In genomic region chr10:521844-522243, GRCh38 we compare ENCODE assay signal across 17 cellular contexts.
DNase-seq lines count a peak whose midpoint lies in the region; ATAC-seq, FAIRE-seq and TF ChIP-seq lines count a peak whose summit lies in the region.
"Had no signal": no experiment of that assay in that cellular context is flagged by ENCODE, and none has a peak within 500 bp of the region (broad histone marks: within the 10 kb centered on the region; RNA-seq: fewer than 3 reads in every experiment).

No MANE protein-coding gene starts in this region.

- POLR2A ChIA-PET in WTC11 (lab: Charles Lee) = no interaction called here

- FAIRE-seq in kidney (lab: Jason Lieb, UNC) = no peak
- FAIRE-seq: endometrium had no signal

- no peak overlapping the region for H3K4me3 Mint-ChIP-seq in WTC11
- H3K4me3 Mint-ChIP-seq: B cell, H9, neural crest cell had no signal

- H3K27me3 ChIP-seq in DOHH2 (ENCODE audit: control insufficient read depth, low read length) = no peaks in the 10 kb centered on the region
- no peaks in the 10 kb centered on the region for H3K27me3 ChIP-seq in left lung
- no peaks in the 10 kb centered on the region for H3K27me3 ChIP-seq in psoas muscle (ENCODE audit: insufficient read depth in 3 of 3, low read length in 2 of 3)
- no peaks in the 10 kb centered on the region for H3K27me3 ChIP-seq in esophagus muscularis mucosa
- H3K27me3 ChIP-seq: gastrocnemius medialis had no signal

- H3K27ac Mint-ChIP-seq in WTC11 = peak overlapping the region; percentile 29; the same call in 1 of the 2 replicates
- H3K27ac Mint-ChIP-seq: B cell, H9 had no signal

- no peaks in the 10 kb centered on the region for H3K9me3 Mint-ChIP-seq in WTC11
- H3K9me3 Mint-ChIP-seq: neural crest cell had no signal

- TF ChIP-seq EP300 in esophagus muscularis mucosa (IDR thresholded peaks at IDR 0.05) = no peak

- WGBS in psoas muscle, 3 donors = 15 to 19% (median 17%) methylated on average over 6 to 7 of the region's 7 CpGs
- WGBS in esophagus muscularis mucosa = 26% methylated on average over 6 of the region's 7 CpGs

- no peaks in the 10 kb centered on the region for H3K27me3 Mint-ChIP-seq in WTC11 (ENCODE audit: low read depth)

- peaks cover 34% of the 10 kb centered on the region for H3F3A ChIP-seq in DOHH2 (ENCODE audit: control insufficient read depth, insufficient read depth)

- CTCF ChIA-PET in WTC11 (lab: Charles Lee) = interaction anchor here (4.5 kb wide), 1 partner anchor 10 kb away, joined by 11 read pairs; no protein-coding TSS in a partner anchor

- peaks cover 37% of the 10 kb centered on the region for H3K4me1 Mint-ChIP-seq in WTC11

- no peaks in the 10 kb centered on the region for H3K36me3 Mint-ChIP-seq in WTC11

- no peaks in the 10 kb centered on the region for H3K9me3 ChIP-seq in DOHH2 (ENCODE audit: control insufficient read depth, insufficient read depth, low read length)
- no peaks in the 10 kb centered on the region for H3K9me3 ChIP-seq in left lung
- no peaks in the 10 kb centered on the region for H3K9me3 ChIP-seq in psoas muscle
- H3K9me3 ChIP-seq in esophagus muscularis mucosa = no peaks in the 10 kb centered on the region
- no peaks in the 10 kb centered on the region for H3K9me3 ChIP-seq in kidney (ENCODE audit: control insufficient read depth in 1 of 2, low read length in 2 of 2)
- H3K9me3 ChIP-seq: gastrocnemius medialis had no signal

- ATAC-seq in WTC11 = no peak
- ATAC-seq in left lung = peak; percentile 34
- peak in 3 of 4 donors; percentile 22 to 38 (median 24) for ATAC-seq in psoas muscle
- ATAC-seq in HG03520 (IDR thresholded peaks at IDR 0.05; ENCODE audit: unreplicated experiment) = no peak
- ATAC-seq in GM21737 (IDR thresholded peaks at IDR 0.05; ENCODE audit: unreplicated experiment) = no peak
- ATAC-seq: gastrocnemius medialis had no signal

- no peaks in the 10 kb centered on the region for H4K20me1 ChIP-seq in DOHH2 (ENCODE audit: control insufficient read depth, insufficient read depth, low read depth, low read length)

- peak overlapping the region; percentile 80 for H3K4me2 ChIP-seq in DOHH2 (ENCODE audit: low read length)

- TF ChIP-seq CTCF in DOHH2 (IDR thresholded peaks at IDR 0.05; ENCODE audit: low read depth, low read length, poor library complexity, severe bottlenecking) = no peak
- no peak for TF ChIP-seq CTCF in WTC11 (IDR thresholded peaks at IDR 0.05)
- TF ChIP-seq CTCF in left lung (IDR thresholded peaks at IDR 0.05) = no peak
- no peak for TF ChIP-seq CTCF in psoas muscle (IDR thresholded peaks at IDR 0.05)
- no peak for TF ChIP-seq CTCF in esophagus muscularis mucosa (IDR thresholded peaks at IDR 0.05)
- no peak for TF ChIP-seq CTCF in kidney (IDR thresholded peaks at IDR 0.05; ENCODE audit: borderline replicate concordance, extremely low read depth, insufficient read depth)

- intact Hi-C loops in left lung (cut with DNase I) (no loop called here), psoas muscle (cut with DNase I) (no loop called here), esophagus muscularis mucosa (cut with DNase I) (no loop called here), kidney (cut with DNase I) (no loop called here)

- H3K9ac ChIP-seq in kidney (ENCODE audit: low read length in 2 of 2) = no peak overlapping the region

- no peak for DNase-seq in WTC11 (ENCODE audit: low spot score)
- no peak for DNase-seq in left lung
- DNase-seq in psoas muscle = peak in 1 of 2 donors; percentile 27
- DNase-seq in esophagus muscularis mucosa (ENCODE audit: extremely low spot score) = no peak
- no peak for DNase-seq in kidney
- DNase-seq: activated CD4-positive, CD25-positive, alpha-beta regulatory T cell; activated naive CD4-positive, alpha-beta T cell treated with anti-CD3 and anti-CD28 coated beads, Interleukin-2, amount 50 U/mL, for 16 hours; gastrocnemius medialis; H9; NCI-H446 treated with DMSO at 0.1 percent for 48 hours; stimulated activated CD4-positive, alpha-beta T cell treated with anti-CD3 and anti-CD28 coated beads, Interleukin-12 subunit alpha, Interleukin-12 subunit beta, amount 100 ng/mL, for 4 hours had no signal

- no peaks in the 10 kb centered on the region for H3K36me3 ChIP-seq in DOHH2 (ENCODE audit: control insufficient read depth, low read length)
- H3K36me3 ChIP-seq in left lung = no peaks in the 10 kb centered on the region
- H3K36me3 ChIP-seq in psoas muscle (ENCODE audit: insufficient read depth in 1 of 2, low read depth in 1 of 2) = no peaks in the 10 kb centered on the region
- H3K36me3 ChIP-seq in esophagus muscularis mucosa = no peaks in the 10 kb centered on the region
- H3K36me3 ChIP-seq in kidney (ENCODE audit: control insufficient read depth in 1 of 2, insufficient read depth in 2 of 2, low read length in 2 of 2) = no peaks in the 10 kb centered on the region
- H3K36me3 ChIP-seq: gastrocnemius medialis had no signal

- H3K9me2 ChIP-seq in DOHH2 (replicated peaks; ENCODE audit: control insufficient read depth, low read length) = no peaks in the 10 kb centered on the region

- peaks cover 3% of the 10 kb centered on the region; the same call in 1 of the 2 replicates for H3K79me2 ChIP-seq in DOHH2 (ENCODE audit: control insufficient read depth, low read length)

- no peak for TF ChIP-seq POLR2A in esophagus muscularis mucosa (IDR thresholded peaks at IDR 0.05; ENCODE audit: low read depth)

- H3K4me3 ChIP-seq in DOHH2 (ENCODE audit: low read length) (peak overlapping the region; percentile 66), left lung (no peak overlapping the region), psoas muscle (no peak overlapping the region), esophagus muscularis mucosa (no peak overlapping the region), kidney (ENCODE audit: low read length in 2 of 2) (no peak overlapping the region)
- H3K4me3 ChIP-seq: gastrocnemius medialis had no signal

- H3K27ac ChIP-seq in DOHH2 (ENCODE audit: low read depth, low read length) (peak overlapping the region; percentile 92), left lung (no peak overlapping the region), psoas muscle (no peak overlapping the region), esophagus muscularis mucosa (replicated peaks in 1 of 4) (peak overlapping the region in 2 of 4 donors; percentile 49 to 58), kidney (ENCODE audit: low read depth in 2 of 2, low read length in 2 of 2) (no peak overlapping the region)
- H3K27ac ChIP-seq: gastrocnemius medialis had no signal

- H3K4me1 ChIP-seq in DOHH2 (ENCODE audit: control insufficient read depth, low read length) = peaks cover 99% of the 10 kb centered on the region
- no peaks in the 10 kb centered on the region for H3K4me1 ChIP-seq in left lung
- peaks cover 31% of the 10 kb centered on the region for H3K4me1 ChIP-seq in psoas muscle
- peaks cover 8 to 83% (median 58%) of the 10 kb centered on the region in 4 donors for H3K4me1 ChIP-seq in esophagus muscularis mucosa
- no peaks in the 10 kb centered on the region for H3K4me1 ChIP-seq in kidney (ENCODE audit: control insufficient read depth in 1 of 2, insufficient read depth in 1 of 2, low read depth in 1 of 2, low read length in 2 of 2)

TF ChIP-seq in WTC11, 78 proteins besides CTCF, POLR2A, EP300 and RAD21 (continues in another document):
- TF ChIP-seq ELF4 (CRISPR knock-in tag; IDR thresholded peaks at IDR 0.05; ENCODE audit: low read depth) (no peak), HMGXB4 (CRISPR knock-in tag; IDR thresholded peaks at IDR 0.05) (no peak), ZNF396 (CRISPR knock-in tag; IDR thresholded peaks at IDR 0.05; ENCODE audit: borderline replicate concordance) (no peak), IRF2 (CRISPR knock-in tag; IDR thresholded peaks at IDR 0.05; ENCODE audit: borderline replicate concordance, low read depth) (no peak), ATF6 (CRISPR knock-in tag; IDR thresholded peaks at IDR 0.05) (no peak), SMAD3 (CRISPR knock-in tag; IDR thresholded peaks at IDR 0.05; ENCODE audit: borderline replicate concordance) (no peak), MAX (CRISPR knock-in tag; IDR thresholded peaks at IDR 0.05) (no peak), KAT7 (CRISPR knock-in tag; IDR thresholded peaks at IDR 0.05; ENCODE audit: borderline replicate concordance) (no peak), NFE2L1 (CRISPR knock-in tag; IDR thresholded peaks at IDR 0.05) (no peak)

Comparison
In these comparisons a context has a peak if more than half of its experiments do, and no peak if none do; other contexts are left out.
1. ATAC-seq: peak in left lung (single experiment) and psoas muscle (3 of 4); none in WTC11 (single experiment), HG03520 (single experiment) and GM21737 (single experiment).